Comparison of ENCODE assay signal across 29 cellular contexts in the genomic region with DNA sequence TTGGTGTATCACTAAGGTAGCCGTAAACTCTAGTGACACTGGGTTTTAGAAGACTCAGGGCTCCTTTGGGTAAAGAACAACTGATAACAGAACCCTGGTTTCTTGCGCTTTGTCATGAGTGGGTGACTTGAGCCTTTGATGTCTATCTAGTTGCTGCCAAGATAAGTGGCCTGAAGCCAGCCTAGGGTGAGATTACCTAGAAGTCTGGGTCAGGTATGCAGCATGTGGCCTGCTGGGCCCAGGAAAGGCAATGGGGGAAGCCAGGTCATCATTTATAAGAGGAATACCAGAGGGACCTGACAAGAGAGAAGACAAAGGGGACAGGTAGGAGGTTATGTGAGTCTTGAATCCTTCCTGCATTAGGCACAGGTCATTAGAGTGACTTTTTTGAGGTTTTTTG.
"Had no signal": no experiment of that assay in that cellular context is flagged by ENCODE, and none has a peak within 500 bp of the region (broad histone marks: within the 10 kb centered on the region; RNA-seq: fewer than 3 reads in every experiment).

No MANE protein-coding gene starts in this region.

- H3K9me3 Mint-ChIP-seq: activated CD4-positive, alpha-beta memory T cell treated with anti-CD3 and anti-CD28 coated beads, Interleukin-2, amount 10 ng/mL, durations not matched to agents 7 days and 5 days; activated CD4-positive, alpha-beta T cell treated with anti-CD3 and anti-CD28 coated beads, Interleukin-2, amount 10 ng/mL, durations not matched to agents 7 days and 5 days; activated naive CD4-positive, alpha-beta T cell treated with anti-CD3 and anti-CD28 coated beads, Interleukin-2, amount 10 ng/mL, durations not matched to agents 7 days and 5 days; activated naive CD8-positive, alpha-beta T cell treated with anti-CD3 and anti-CD28 coated beads, Interleukin-2, amount 10 ng/mL, durations not matched to agents 7 days and 5 days; activated T-cell treated with anti-CD3 and anti-CD28 coated beads, Interleukin-2, amount 50 U/mL, for 24 hours; brain; effector memory CD8-positive, alpha-beta T cell; naive B cell; nephron progenitor cell; T-helper 1 cell treated with Interleukin-12 subunit alpha and Interleukin-12 subunit beta and Interleukin-4 antibody, amounts not matched to agents 30 μg/mL and 1 μg/mL, for 36 hours had no signal

- H3K36me3 Mint-ChIP-seq: activated naive CD4-positive, alpha-beta T cell treated with anti-CD3 and anti-CD28 coated beads, Interleukin-2, amount 10 ng/mL, durations not matched to agents 7 days and 5 days; activated naive CD8-positive, alpha-beta T cell treated with anti-CD3 and anti-CD28 coated beads, Interleukin-2, amount 10 ng/mL, durations not matched to agents 7 days and 5 days; stimulated activated naive B cell treated with anti-CD40 and anti-IgM and Interleukin-4, amounts not matched to agents 10 μg/mL and 1 μg/mL and 100 μg/mL, for 72 hours had no signal

- H3K27ac ChIP-seq: ascending aorta, gastroesophageal sphincter, pancreas, psoas muscle, right atrium auricular region, stomach, tibial artery, WERI-Rb-1 had no signal

- H3K4me3 Mint-ChIP-seq: activated CD4-positive, alpha-beta memory T cell treated with anti-CD3 and anti-CD28 coated beads, Interleukin-2, amount 10 ng/mL, durations not matched to agents 7 days and 5 days; activated CD4-positive, alpha-beta T cell treated with anti-CD3 and anti-CD28 coated beads, Interleukin-2, amount 10 ng/mL, durations not matched to agents 7 days and 5 days; activated naive CD4-positive, alpha-beta T cell treated with anti-CD3 and anti-CD28 coated beads, Interleukin-2, amount 10 ng/mL, durations not matched to agents 7 days and 5 days; activated naive CD8-positive, alpha-beta T cell treated with anti-CD3 and anti-CD28 coated beads, Interleukin-2, amount 10 ng/mL, durations not matched to agents 7 days and 5 days; activated T-cell treated with anti-CD3 and anti-CD28 coated beads, Interleukin-2, amount 50 U/mL, for 24 hours; effector memory CD8-positive, alpha-beta T cell; naive B cell; nephron progenitor cell; stimulated activated naive B cell treated with anti-CD40 and anti-IgM and Interleukin-4, amounts not matched to agents 10 μg/mL and 1 μg/mL and 100 μg/mL, for 72 hours; T-helper 1 cell treated with Interleukin-12 subunit alpha and Interleukin-12 subunit beta and Interleukin-4 antibody, amounts not matched to agents 30 μg/mL and 1 μg/mL, for 36 hours had no signal

- H3K36me3 ChIP-seq: pancreas had no signal

- H3K27me3 Mint-ChIP-seq: effector memory CD8-positive, alpha-beta T cell had no signal

- H3K27me3 ChIP-seq: ascending aorta, gastroesophageal sphincter, pancreas, right atrium auricular region, stomach, tibial artery had no signal

- DNase-seq: activated CD4-positive, alpha-beta memory T cell treated with anti-CD3 and anti-CD28 coated beads, Interleukin-2, amount 10 ng/mL, durations not matched to agents 7 days and 5 days; activated CD4-positive, alpha-beta T cell treated with anti-CD3 and anti-CD28 coated beads, Interleukin-2, amount 10 ng/mL, durations not matched to agents 7 days and 5 days; activated CD4-positive, CD25-positive, alpha-beta regulatory T cell treated with anti-CD3 and anti-CD28 coated beads, Interleukin-2, amount 50 U/mL, for 72 hours; activated CD8-positive, alpha-beta memory T cell treated with anti-CD3 and anti-CD28 coated beads, Interleukin-2, amount 50 U/mL, for 48 hours; activated gamma-delta T cell; activated naive CD4-positive, alpha-beta T cell treated with anti-CD3 and anti-CD28 coated beads, Interleukin-2, amount 10 ng/mL, durations not matched to agents 7 days and 5 days; activated naive CD8-positive, alpha-beta T cell treated with anti-CD3 and anti-CD28 coated beads, Interleukin-2, amount 10 ng/mL, durations not matched to agents 7 days and 5 days; activated T-cell treated with anti-CD3 and anti-CD28 coated beads, Interleukin-2, amount 50 U/mL, for 24 hours; caudate nucleus; cortex of kidney; effector memory CD8-positive, alpha-beta T cell; left ventricle myocardium superior; naive B cell; nephron progenitor cell; nucleus accumbens; pancreas; psoas muscle; stimulated activated CD4-positive, alpha-beta T cell treated with anti-CD3 and anti-CD28 coated beads, Interleukin-1b, Interleukin-23, amount 100 ng/mL, for 48 hours; stimulated activated naive B cell treated with anti-CD40 and anti-IgM and Interleukin-4, amounts not matched to agents 10 μg/mL and 1 μg/mL and 100 μg/mL, for 72 hours; stomach; T-helper 9 cell; tibial artery; WERI-Rb-1 had no signal

- H3K4me1 ChIP-seq: pancreas had no signal

- H3K27ac Mint-ChIP-seq: activated CD4-positive, alpha-beta memory T cell treated with anti-CD3 and anti-CD28 coated beads, Interleukin-2, amount 10 ng/mL, durations not matched to agents 7 days and 5 days; activated CD4-positive, alpha-beta T cell treated with anti-CD3 and anti-CD28 coated beads, Interleukin-2, amount 10 ng/mL, durations not matched to agents 7 days and 5 days; activated naive CD4-positive, alpha-beta T cell treated with anti-CD3 and anti-CD28 coated beads, Interleukin-2, amount 10 ng/mL, durations not matched to agents 7 days and 5 days; activated naive CD8-positive, alpha-beta T cell treated with anti-CD3 and anti-CD28 coated beads, Interleukin-2, amount 10 ng/mL, durations not matched to agents 7 days and 5 days; activated T-cell treated with anti-CD3 and anti-CD28 coated beads, Interleukin-2, amount 50 U/mL, for 24 hours; effector memory CD8-positive, alpha-beta T cell; nephron progenitor cell; stimulated activated naive B cell treated with anti-CD40 and anti-IgM and Interleukin-4, amounts not matched to agents 10 μg/mL and 1 μg/mL and 100 μg/mL, for 72 hours; T-helper 1 cell treated with Interleukin-12 subunit alpha and Interleukin-12 subunit beta and Interleukin-4 antibody, amounts not matched to agents 30 μg/mL and 1 μg/mL, for 36 hours had no signal

- H3K4me3 ChIP-seq: ascending aorta, gastroesophageal sphincter, pancreas, psoas muscle, right atrium auricular region, smooth muscle cell, stomach, tibial artery had no signal

- H3K9me3 ChIP-seq: ascending aorta, gastroesophageal sphincter, pancreas, psoas muscle, right atrium auricular region, stomach, tibial artery had no signal

- ATAC-seq: effector memory CD8-positive, alpha-beta T cell; gastroesophageal sphincter; left ventricle myocardium superior; pancreas; psoas muscle; stimulated activated naive B cell treated with anti-CD40 and anti-IgM and Interleukin-4, amounts not matched to agents 10 μg/mL and 1 μg/mL and 100 μg/mL, for 72 hours had no signal
